Comparison of ENCODE assay signal across 26 cellular contexts in the genomic region with DNA sequence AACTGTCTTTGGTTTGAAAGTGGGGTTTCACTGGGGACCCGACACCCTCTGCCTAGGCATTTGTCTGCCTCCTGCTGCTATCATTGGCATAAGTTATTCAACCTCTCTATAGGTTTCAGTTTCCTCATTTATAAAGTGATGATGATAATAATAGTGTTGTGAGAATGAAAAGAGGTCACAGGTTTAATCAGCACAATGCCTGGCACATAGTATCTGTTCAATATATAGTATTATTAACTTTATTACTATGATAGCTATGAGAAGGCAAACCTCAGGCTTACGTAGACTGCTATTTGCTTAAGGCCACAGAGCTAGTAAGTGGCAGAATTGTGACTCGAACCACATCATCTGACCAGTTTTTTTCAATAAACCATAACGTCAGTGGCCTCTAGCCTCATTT.
"Had no signal": no experiment of that assay in that cellular context is flagged by ENCODE, and none has a peak within 500 bp of the region (broad histone marks: within the 10 kb centered on the region; RNA-seq: fewer than 3 reads in every experiment).

No MANE protein-coding gene starts in this region.

- H3K27ac Mint-ChIP-seq: activated CD4-positive, alpha-beta memory T cell treated with anti-CD3 and anti-CD28 coated beads for 36 hours; activated CD4-positive, alpha-beta T cell treated with anti-CD3 and anti-CD28 coated beads, Interleukin-2, amount 10 ng/mL, durations not matched to agents 24 days and 14 days; activated T-helper 2 cell treated with anti-CD3 and anti-CD28 coated beads, Interferon-gamma antibody, Interleukin-2, Interleukin-4, amounts not matched to agents 10 μg/mL and 5 μg/mL and 100 μg/mL, durations not matched to agents 14 hours and 24 hours and 36 hours had no signal

- H3K27ac ChIP-seq: breast epithelium, gastroesophageal sphincter, pancreas, prostate gland, skin epidermis, stomach, tibial artery, upper lobe of right lung, WERI-Rb-1 had no signal

- DNase-seq: activated CD4-positive, alpha-beta memory T cell treated with anti-CD3 and anti-CD28 coated beads for 36 hours; activated CD4-positive, alpha-beta T cell treated with anti-CD3 and anti-CD28 coated beads, Interleukin-2, amount 10 ng/mL, durations not matched to agents 24 days and 14 days; activated CD4-positive, CD25-positive, alpha-beta regulatory T cell treated with anti-CD3 and anti-CD28 coated beads, Interleukin-2, amount 50 U/mL, for 72 hours; activated CD8-positive, alpha-beta memory T cell treated with anti-CD3 and anti-CD28 coated beads, Interleukin-2, amount 50 U/mL, for 4 hours; activated naive CD4-positive, alpha-beta T cell; activated T-cell treated with anti-CD3 and anti-CD28 coated beads, Interleukin-2, amount 50 U/mL, for 1 hour; central memory CD4-positive, alpha-beta T cell; islet precursor cell; mammary epithelial cell; naive B cell; pancreas; retina; stimulated activated CD4-positive, alpha-beta T cell treated with anti-CD3 and anti-CD28 coated beads, Interleukin-12 subunit alpha, Interleukin-12 subunit beta, amount 100 ng/mL, for 4 hours; stimulated activated CD4-positive, alpha-beta T cell treated with anti-CD3 and anti-CD28 coated beads, Interleukin-4, amount 100 ng/mL, for 1 hour; stomach; T-helper 9 cell; tibial artery; upper lobe of right lung; WERI-Rb-1 had no signal

- H2AFZ ChIP-seq: hepatocyte had no signal

- H3K4me1 ChIP-seq: breast epithelium, gastroesophageal sphincter, pancreas, prostate gland, tibial artery, upper lobe of right lung had no signal

- H3K27me3 Mint-ChIP-seq: activated CD4-positive, alpha-beta memory T cell treated with anti-CD3 and anti-CD28 coated beads for 36 hours; activated CD4-positive, alpha-beta T cell treated with anti-CD3 and anti-CD28 coated beads, Interleukin-2, amount 10 ng/mL, durations not matched to agents 24 days and 14 days; naive B cell had no signal

- H3K9me3 Mint-ChIP-seq: activated CD4-positive, alpha-beta memory T cell treated with anti-CD3 and anti-CD28 coated beads for 36 hours; activated CD4-positive, alpha-beta T cell treated with anti-CD3 and anti-CD28 coated beads, Interleukin-2, amount 10 ng/mL, durations not matched to agents 24 days and 14 days; activated T-helper 2 cell treated with anti-CD3 and anti-CD28 coated beads, Interferon-gamma antibody, Interleukin-2, Interleukin-4, amounts not matched to agents 10 μg/mL and 5 μg/mL and 100 μg/mL, durations not matched to agents 14 hours and 24 hours and 36 hours; naive B cell had no signal

- H3K4me3 Mint-ChIP-seq: activated CD4-positive, alpha-beta memory T cell treated with anti-CD3 and anti-CD28 coated beads for 36 hours; activated CD4-positive, alpha-beta T cell treated with anti-CD3 and anti-CD28 coated beads, Interleukin-2, amount 10 ng/mL, durations not matched to agents 24 days and 14 days; naive B cell had no signal

- H3K27me3 ChIP-seq: breast epithelium, gastroesophageal sphincter, hepatocyte, pancreas, stomach, tibial artery, upper lobe of right lung had no signal

- ATAC-seq: gastroesophageal sphincter, pancreas, sciatic nerve, upper lobe of right lung had no signal

- H3K4me1 Mint-ChIP-seq: activated CD4-positive, alpha-beta T cell treated with anti-CD3 and anti-CD28 coated beads, Interleukin-2, amount 10 ng/mL, durations not matched to agents 24 days and 14 days; naive B cell had no signal

- H3K79me2 ChIP-seq: hepatocyte had no signal

- H3K4me3 ChIP-seq: breast epithelium, gastroesophageal sphincter, hepatocyte, pancreas, prostate gland, skin epidermis, stomach, tibial artery, upper lobe of right lung had no signal

- H3K36me3 ChIP-seq: breast epithelium, gastroesophageal sphincter, pancreas, prostate gland, tibial artery, upper lobe of right lung had no signal
